In genomic region chr1:117846674-117847425, GRCh38 we compare ENCODE assay signal across 1 cellular context.
TF ChIP-seq lines count a peak whose summit lies in the region.

No MANE protein-coding gene starts in this region.

TF ChIP-seq in K562, 482 proteins besides CTCF, POLR2A, EP300 and RAD21 (continued from another document):
- TF ChIP-seq, protein P1, sequence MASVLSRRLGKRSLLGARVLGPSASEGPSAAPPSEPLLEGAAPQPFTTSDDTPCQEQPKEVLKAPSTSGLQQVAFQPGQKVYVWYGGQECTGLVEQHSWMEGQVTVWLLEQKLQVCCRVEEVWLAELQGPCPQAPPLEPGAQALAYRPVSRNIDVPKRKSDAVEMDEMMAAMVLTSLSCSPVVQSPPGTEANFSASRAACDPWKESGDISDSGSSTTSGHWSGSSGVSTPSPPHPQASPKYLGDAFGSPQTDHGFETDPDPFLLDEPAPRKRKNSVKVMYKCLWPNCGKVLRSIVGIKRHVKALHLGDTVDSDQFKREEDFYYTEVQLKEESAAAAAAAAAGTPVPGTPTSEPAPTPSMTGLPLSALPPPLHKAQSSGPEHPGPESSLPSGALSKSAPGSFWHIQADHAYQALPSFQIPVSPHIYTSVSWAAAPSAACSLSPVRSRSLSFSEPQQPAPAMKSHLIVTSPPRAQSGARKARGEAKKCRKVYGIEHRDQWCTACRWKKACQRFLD (CRISPR knock-in tag; IDR thresholded peaks at IDR 0.05) = no peak
- TF ChIP-seq KAT7 (CRISPR knock-in tag; IDR thresholded peaks at IDR 0.05; ENCODE audit: borderline replicate concordance) (no peak), NFE2 (IDR thresholded peaks at IDR 0.05; ENCODE audit: low read depth) (no peak), EWSR1 (IDR thresholded peaks at IDR 0.05; ENCODE audit: borderline replicate concordance, low read depth, partially characterized antibody) (no peak)
